Comparison of ENCODE assay signal across 20 cellular contexts in the genomic region with DNA sequence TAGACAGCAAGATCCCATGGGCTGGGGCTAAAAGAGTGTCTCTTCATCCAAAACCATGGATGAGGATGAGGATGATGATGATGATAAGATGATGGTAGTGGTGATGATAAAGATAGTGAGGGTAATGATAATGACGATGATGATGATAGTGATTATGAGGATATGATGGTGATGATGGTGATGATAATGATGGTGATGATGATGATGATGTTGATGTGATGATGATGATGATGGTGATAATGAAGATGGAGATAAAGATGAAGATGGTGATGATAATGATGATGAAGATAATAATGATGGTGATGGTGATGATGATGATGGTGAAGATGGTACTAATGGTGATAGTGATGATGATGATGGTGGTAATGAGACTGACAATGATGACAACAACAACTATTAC.
DNase-seq lines count a peak whose midpoint lies in the region; ATAC-seq, FAIRE-seq and TF ChIP-seq lines count a peak whose summit lies in the region.
"Had no signal": no experiment of that assay in that cellular context is flagged by ENCODE, and none has a peak within 500 bp of the region (broad histone marks: within the 10 kb centered on the region; RNA-seq: fewer than 3 reads in every experiment).

No MANE protein-coding gene starts in this region.

- H3K27ac ChIP-seq in HEK293 (ENCODE audit: extremely low read depth, low read depth, low read length) (no peak overlapping the region), H1 (ENCODE audit: low read depth, low read length) (no peak overlapping the region)
- H3K27ac ChIP-seq: BLaER1 treated with 17β-estradiol and CSF1 and Interleukin-3, amounts not matched to agents 10 nM and 100 nM; C4-2B had no signal

- H3K4me1 ChIP-seq in HEK293 (ENCODE audit: control insufficient read depth, insufficient read depth, low read length): no peaks in the 10 kb centered on the region
- no peaks in the 10 kb centered on the region; a peak in 2 of 7 replicates for H3K4me1 ChIP-seq in H1 (replicated peaks in 1 of 4; ENCODE audit: control insufficient read depth in 3 of 4, insufficient read depth in 4 of 4, low read length in 3 of 4)
- H3K4me1 ChIP-seq: BLaER1 treated with 17β-estradiol and CSF1 and Interleukin-3, amounts not matched to agents 10 nM and 100 nM; Caco-2 had no signal

- DNase-seq in HTR-8/SVneo (ENCODE audit: insufficient read length, low spot score) (no peak), H1 (ENCODE audit: low read depth in 1 of 2, low spot score in 2 of 2) (no peak), glomerular visceral epithelial cell (ENCODE audit: extremely low spot score) (no peak)
- DNase-seq: 8988T; ACHN; Caco-2; Calu3; CD4-positive, alpha-beta T cell; CD8-positive, alpha-beta T cell; DMS79 treated with DMSO at 0.1 percent for 48 hours; GF-D8 had no signal

- no peaks in the 10 kb centered on the region for H3K79me2 ChIP-seq in H1 (ENCODE audit: control insufficient read depth in 1 of 2, insufficient read depth in 2 of 2, low read length in 2 of 2)

- no peak overlapping the region for H3K4me2 ChIP-seq in H1 (ENCODE audit: insufficient read depth in 1 of 2, low read depth in 2 of 2, low read length in 2 of 2)
- H3K4me2 ChIP-seq: BLaER1 treated with 17β-estradiol and CSF1 and Interleukin-3, amounts not matched to agents 10 nM and 100 nM had no signal

- H2BK12ac ChIP-seq in H1 (ENCODE audit: low read depth, low read length): no peak overlapping the region

- no peak for TF ChIP-seq RAD21 in H1 (IDR thresholded peaks at IDR 0.05 in 1 of 2, conservative IDR thresholded peaks at IDR 0.05 in 1 of 2; ENCODE audit: low read depth in 2 of 2, low read length in 2 of 2)

- no peak overlapping the region for H2BK120ac ChIP-seq in H1 (replicated peaks; ENCODE audit: low read depth, low read length)

- H4K5ac ChIP-seq in H1 (ENCODE audit: insufficient read length, low read depth, low read length): no peak overlapping the region

- no peak overlapping the region for H4K8ac ChIP-seq in H1 (ENCODE audit: extremely low read depth, insufficient read depth, low read length)

- no peaks in the 10 kb centered on the region for H3K79me1 ChIP-seq in H1 (ENCODE audit: low read depth, low read length)

- POLR2A ChIA-PET in HEK293 (lab: Yijun Ruan, JAX) (no interaction called here), H1 (lab: Charles Lee; ENCODE audit: partially characterized antibody) (no interaction called here)

- no peak overlapping the region for H2BK20ac ChIP-seq in H1 (ENCODE audit: low read length)

- 89 to 100% methylated on average over 1 of the region's 1 CpG for WGBS in H1 (ENCODE audit: extremely low coverage in 1 of 2, insufficient coverage in 1 of 2, insufficient read length in 1 of 2, insufficient replicate concordance in 2 of 2, low coverage in 1 of 2, low lambda C conversion rate in 2 of 2, missing lambda C conversion rate in 1 of 2), 2 experiments

- TF ChIP-seq CTCF in HEK293 (tag by site-specific recombination; IDR thresholded peaks at IDR 0.05) (no peak), H1 (IDR thresholded peaks at IDR 0.05; ENCODE audit: control extremely low read depth in 1 of 3, insufficient read depth in 1 of 3, low read depth in 1 of 3, low read length in 3 of 3) (no peak)

- no peak overlapping the region for H4K91ac ChIP-seq in H1 (replicated peaks; ENCODE audit: insufficient read length, low read length)

- no peak overlapping the region for H3K14ac ChIP-seq in H1 (ENCODE audit: insufficient read length)

- no peak for TF ChIP-seq EP300 in H1 (IDR thresholded peaks at IDR 0.05; ENCODE audit: borderline replicate concordance in 1 of 2, low read depth in 2 of 2, low read length in 2 of 2)

- H3K36me3 ChIP-seq in HEK293 (ENCODE audit: control insufficient read depth in 2 of 2, insufficient read depth in 1 of 2, low read length in 2 of 2) (no peaks in the 10 kb centered on the region), H1 (ENCODE audit: control insufficient read depth in 2 of 4, insufficient read depth in 4 of 4, low read length in 3 of 4) (no peaks in the 10 kb centered on the region)
- H3K36me3 ChIP-seq: BLaER1 treated with 17β-estradiol and CSF1 and Interleukin-3, amounts not matched to agents 10 nM and 100 nM had no signal

- H3K23ac ChIP-seq in H1 (ENCODE audit: insufficient read length): no peak overlapping the region

- H3K23me2 ChIP-seq in H1 (ENCODE audit: low read depth, low read length): no peaks in the 10 kb centered on the region; the same call in 1 of the 2 replicates

- no peak overlapping the region for H3K4ac ChIP-seq in H1 (replicated peaks; ENCODE audit: insufficient read length, low read depth, low read length)

- H4K20me1 ChIP-seq in H1 (replicated peaks in 1 of 2; ENCODE audit: control insufficient read depth in 1 of 2, insufficient read depth in 2 of 2, low read length in 2 of 2): peaks cover 0 to 3% of the 10 kb centered on the region in 2 experiments
- H4K20me1 ChIP-seq: BLaER1 treated with 17β-estradiol and CSF1 and Interleukin-3, amounts not matched to agents 10 nM and 100 nM had no signal

- peak; percentile 89 for FAIRE-seq in HTR-8/SVneo (lab: Jason Lieb, UNC)
- no peak for FAIRE-seq in H1 (lab: Jason Lieb, UNC)
- FAIRE-seq: A204.1, D721Med, G401.6, GM12891, GM19239 had no signal

- no peaks in the 10 kb centered on the region for H3K9me3 ChIP-seq in HEK293 (ENCODE audit: control insufficient read depth, insufficient read depth, low read depth, low read length)
- no peaks in the 10 kb centered on the region for H3K9me3 ChIP-seq in H1 (ENCODE audit: insufficient read depth in 2 of 2, low read depth in 1 of 2, low read length in 1 of 2)
- H3K9me3 ChIP-seq: Caco-2 had no signal

- CTCF ChIA-PET in HEK293 (lab: Yijun Ruan, JAX) (no interaction called here), H1 (lab: Charles Lee; ENCODE audit: partially characterized antibody) (no interaction called here)

- H3K27me3 ChIP-seq in H1 (replicated peaks in 1 of 4; ENCODE audit: control insufficient read depth in 3 of 4, extremely low read depth in 1 of 4, insufficient read depth in 3 of 4, low read length in 3 of 4): no peaks in the 10 kb centered on the region
- H3K27me3 ChIP-seq: BLaER1 treated with 17β-estradiol and CSF1 and Interleukin-3, amounts not matched to agents 10 nM and 100 nM had no signal

- H3K56ac ChIP-seq in H1 (replicated peaks; ENCODE audit: insufficient read length, low read depth, low read length): peak overlapping the region; percentile 32

- no peak overlapping the region for H2BK5ac ChIP-seq in H1 (ENCODE audit: low read depth, low read length)

- no peak overlapping the region for H2BK15ac ChIP-seq in H1 (ENCODE audit: low read length)

- H3K18ac ChIP-seq in H1 (ENCODE audit: extremely low read depth, low read length): no peak overlapping the region

- no peak overlapping the region for H2AFZ ChIP-seq in H1 (ENCODE audit: low read length)

- H3K4me3 ChIP-seq in HEK293 (ENCODE audit: low read depth, low read length) (no peak overlapping the region), H1 (ENCODE audit: extremely low read depth in 1 of 4, insufficient read depth in 2 of 4, low read depth in 3 of 4, low read length in 4 of 4) (no peak overlapping the region)
- H3K4me3 ChIP-seq: BLaER1 treated with 17β-estradiol and CSF1 and Interleukin-3, amounts not matched to agents 10 nM and 100 nM had no signal

- no peak for TF ChIP-seq POLR2A in H1 (IDR thresholded peaks at IDR 0.05; ENCODE audit: control extremely low read depth in 1 of 2, low read depth in 2 of 2, low read length in 2 of 2)

- H2AK5ac ChIP-seq in H1 (ENCODE audit: low read depth, low read length): no peak overlapping the region

- no peak overlapping the region for H3K9ac ChIP-seq in H1 (replicated peaks in 1 of 4; ENCODE audit: extremely low read depth in 1 of 4, low read depth in 3 of 4, low read length in 3 of 4)
- H3K9ac ChIP-seq: BLaER1 treated with 17β-estradiol and CSF1 and Interleukin-3, amounts not matched to agents 10 nM and 100 nM had no signal

- ATAC-seq in GM19463 (IDR thresholded peaks at IDR 0.05; ENCODE audit: unreplicated experiment): no peak
- ATAC-seq: CD8-positive, alpha-beta T cell had no signal

TF ChIP-seq in HEK293, 187 proteins besides CTCF, POLR2A, EP300 and RAD21 (continues in another document):
- no peak for TF ChIP-seq ZNF302 (tag by site-specific recombination; IDR thresholded peaks at IDR 0.05; ENCODE audit: low read depth)
- TF ChIP-seq, protein P1, sequence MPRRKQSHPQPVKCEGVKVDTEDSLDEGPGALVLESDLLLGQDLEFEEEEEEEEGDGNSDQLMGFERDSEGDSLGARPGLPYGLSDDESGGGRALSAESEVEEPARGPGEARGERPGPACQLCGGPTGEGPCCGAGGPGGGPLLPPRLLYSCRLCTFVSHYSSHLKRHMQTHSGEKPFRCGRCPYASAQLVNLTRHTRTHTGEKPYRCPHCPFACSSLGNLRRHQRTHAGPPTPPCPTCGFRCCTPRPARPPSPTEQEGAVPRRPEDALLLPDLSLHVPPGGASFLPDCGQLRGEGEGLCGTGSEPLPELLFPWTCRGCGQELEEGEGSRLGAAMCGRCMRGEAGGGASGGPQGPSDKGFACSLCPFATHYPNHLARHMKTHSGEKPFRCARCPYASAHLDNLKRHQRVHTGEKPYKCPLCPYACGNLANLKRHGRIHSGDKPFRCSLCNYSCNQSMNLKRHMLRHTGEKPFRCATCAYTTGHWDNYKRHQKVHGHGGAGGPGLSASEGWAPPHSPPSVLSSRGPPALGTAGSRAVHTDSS (tag by site-specific recombination; IDR thresholded peaks at IDR 0.05): peak; percentile 97

TF ChIP-seq in H1, 55 proteins besides CTCF, POLR2A, EP300 and RAD21 (continues in another document):
- TF ChIP-seq, protein P2, sequence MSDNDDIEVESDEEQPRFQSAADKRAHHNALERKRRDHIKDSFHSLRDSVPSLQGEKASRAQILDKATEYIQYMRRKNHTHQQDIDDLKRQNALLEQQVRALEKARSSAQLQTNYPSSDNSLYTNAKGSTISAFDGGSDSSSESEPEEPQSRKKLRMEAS (IDR thresholded peaks at IDR 0.05): no peak
- TF ChIP-seq KDM4A (IDR thresholded peaks at IDR 0.05; ENCODE audit: low read depth, low read length, severe bottlenecking) (no peak), CHD1 (IDR thresholded peaks at IDR 0.05; ENCODE audit: low read depth, low read length) (no peak), POU5F1 (IDR thresholded peaks at IDR 0.05; ENCODE audit: low read depth, low read length) (no peak)

Comparison
In these comparisons a context has a peak if more than half of its experiments do, and no peak if none do; other contexts are left out.
1. Of the 6 proteins assayed by ChIP-seq in both HEK293 and H1: peak only in HEK293: ATF2; only in H1: none; in both: none; in neither: 5.